8 cellular contexts compared by ENCODE assay signal in the genomic region with DNA sequence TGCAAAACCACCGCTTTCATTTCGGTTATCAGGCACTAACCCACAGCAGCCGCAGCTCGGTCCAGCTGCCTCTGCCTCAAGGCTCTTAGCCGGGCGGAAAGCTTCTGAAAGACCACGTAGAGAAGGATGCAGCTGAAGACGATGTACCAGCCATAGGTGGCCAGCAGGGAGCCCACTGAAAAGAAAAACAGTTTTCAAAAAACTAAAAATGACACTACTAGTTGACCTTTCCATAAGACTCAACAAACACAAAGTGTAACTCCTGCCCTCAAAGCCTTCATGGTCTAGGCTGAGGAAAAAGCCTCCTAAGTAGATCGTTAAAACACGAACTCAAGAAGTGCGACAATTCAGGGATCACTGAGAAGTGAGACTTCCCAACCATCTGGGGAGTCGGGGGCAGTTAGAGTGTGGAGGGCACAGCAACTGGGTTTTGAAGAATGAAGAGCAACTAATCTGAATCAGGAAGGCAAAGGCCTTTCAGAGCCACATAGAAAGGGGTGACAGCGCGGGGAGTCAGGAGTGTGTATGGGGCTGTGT. TPM values are rescaled to one million over a fixed set of nuclear protein-coding genes. Genes with fewer than 3 reads are reported as not detected.
A peak's percentile ranks its signal among the peaks of the same experiment; 100 is the strongest.
DNase-seq lines count a peak whose midpoint lies in the region; ATAC-seq and TF ChIP-seq lines count a peak whose summit lies in the region.

No MANE protein-coding gene starts in this region.

- H3K4me3 Mint-ChIP-seq in activated T-helper 1 cell treated with anti-CD3 and anti-CD28 coated beads, Interleukin-12 subunit alpha, Interleukin-12 subunit beta, Interleukin-2, Interleukin-4 antibody, amounts not matched to agents 30 ng/mL and 10 ng/mL and 1 ng/mL, durations not matched to agents 14 hours and 24 hours and 36 hours: peak overlapping the region; percentile 98

- peaks cover 38% of the 10 kb centered on the region for H3K4me1 Mint-ChIP-seq in activated T-helper 1 cell treated with anti-CD3 and anti-CD28 coated beads, Interleukin-12 subunit alpha, Interleukin-12 subunit beta, Interleukin-2, Interleukin-4 antibody, amounts not matched to agents 30 ng/mL and 10 ng/mL and 1 ng/mL, durations not matched to agents 14 hours and 24 hours and 36 hours (ENCODE audit: low read depth)

- peak overlapping the region; percentile 88 for H3K27ac Mint-ChIP-seq in activated T-helper 1 cell treated with anti-CD3 and anti-CD28 coated beads, Interleukin-12 subunit alpha, Interleukin-12 subunit beta, Interleukin-2, Interleukin-4 antibody, amounts not matched to agents 30 ng/mL and 10 ng/mL and 1 ng/mL, durations not matched to agents 14 hours and 24 hours and 36 hours

- intact Hi-C loops in activated T-helper 1 cell treated with anti-CD3 and anti-CD28 coated beads, Interleukin-12 subunit alpha, Interleukin-12 subunit beta, Interleukin-2, Interleukin-4 antibody, amounts not matched to agents 30 ng/mL and 10 ng/mL and 1 ng/mL, durations not matched to agents 14 hours and 24 hours and 36 hours (cut with micrococcal nuclease): loop anchor here (1.0 to 5.0 kb wide), 7 partner anchors 10 to 674 kb away; a partner anchor contains a TSS

- no peaks in the 10 kb centered on the region for H3K9me3 Mint-ChIP-seq in activated T-helper 1 cell treated with anti-CD3 and anti-CD28 coated beads, Interleukin-12 subunit alpha, Interleukin-12 subunit beta, Interleukin-2, Interleukin-4 antibody, amounts not matched to agents 30 ng/mL and 10 ng/mL and 1 ng/mL, durations not matched to agents 14 hours and 24 hours and 36 hours

- H3K27me3 ChIP-seq in iPS-15b (ENCODE audit: control insufficient read depth, insufficient read depth, low read length): no peaks in the 10 kb centered on the region

- DNase-seq in DMS114 treated with DMSO at 0.1 percent for 48 hours (lab: John Stamatoyannopoulos, UW; ENCODE audit: unreplicated experiment): peak; percentile 19
- peak; percentile 58 for DNase-seq in GM20000 (ENCODE audit: low spot score)
- DNase-seq in KG1 (lab: John Stamatoyannopoulos, UW): peak; percentile 47
- DNase-seq in activated T-helper 1 cell treated with anti-CD3 and anti-CD28 coated beads, Interleukin-12 subunit alpha, Interleukin-12 subunit beta, Interleukin-2, Interleukin-4 antibody, amounts not matched to agents 30 ng/mL and 10 ng/mL and 1 ng/mL, durations not matched to agents 14 hours and 24 hours and 36 hours (ENCODE audit: low spot score): no peak
- peak; percentile 30 for DNase-seq in stimulated activated naive CD8-positive, alpha-beta T cell treated with anti-CD3 and anti-CD28 coated beads, Interleukin-15, Interleukin-2, amounts not matched to agents 100 U/mL and 50 U/mL, for 24 hours
- DNase-seq in NCI-H2196 (lab: John Stamatoyannopoulos, UW; ENCODE audit: unreplicated experiment): no peak
- DNase-seq in inferior parietal cortex (ENCODE audit: extremely low spot score): no peak

- H3K4me1 ChIP-seq in iPS-15b (ENCODE audit: control insufficient read depth, insufficient read depth, low read length): peaks cover 4% of the 10 kb centered on the region

- H3K9me3 ChIP-seq in iPS-15b (ENCODE audit: control insufficient read depth, insufficient read depth, low read length): no peaks in the 10 kb centered on the region

- no peak for TF ChIP-seq CTCF in GM20000 (IDR thresholded peaks at IDR 0.05; ENCODE audit: extremely low read depth, missing control alignments)

- peak overlapping the region; percentile 83 for H3K9ac ChIP-seq in iPS-15b (ENCODE audit: low read depth, low read length)

- peaks cover 58% of the 10 kb centered on the region for H3K36me3 Mint-ChIP-seq in activated T-helper 1 cell treated with anti-CD3 and anti-CD28 coated beads, Interleukin-12 subunit alpha, Interleukin-12 subunit beta, Interleukin-2, Interleukin-4 antibody, amounts not matched to agents 30 ng/mL and 10 ng/mL and 1 ng/mL, durations not matched to agents 14 hours and 24 hours and 36 hours (ENCODE audit: low read depth)

- peak overlapping the region; percentile 95 for H3K4me3 ChIP-seq in iPS-15b (ENCODE audit: low read depth, low read length)

- H3K36me3 ChIP-seq in iPS-15b (ENCODE audit: control insufficient read depth, insufficient read depth, low read length): peaks cover 28% of the 10 kb centered on the region

- peak; percentile 42 for ATAC-seq in stimulated activated naive CD8-positive, alpha-beta T cell treated with anti-CD3 and anti-CD28 coated beads, Interleukin-15, Interleukin-2, amounts not matched to agents 100 U/mL and 50 U/mL, for 24 hours

- no peaks in the 10 kb centered on the region for H3K27me3 Mint-ChIP-seq in activated T-helper 1 cell treated with anti-CD3 and anti-CD28 coated beads, Interleukin-12 subunit alpha, Interleukin-12 subunit beta, Interleukin-2, Interleukin-4 antibody, amounts not matched to agents 30 ng/mL and 10 ng/mL and 1 ng/mL, durations not matched to agents 14 hours and 24 hours and 36 hours (ENCODE audit: insufficient read depth)

RNA-seq across cellular contexts. Expression of a gene that starts 0.7 kb away (rescaled TPM):
- 47.4 and 53.0 TPM in 2 replicates for total RNA-seq in activated T-helper 1 cell treated with anti-CD3 and anti-CD28 coated beads, Interleukin-12 subunit alpha, Interleukin-12 subunit beta, Interleukin-2, Interleukin-4 antibody, amounts not matched to agents 30 ng/mL and 10 ng/mL and 1 ng/mL, durations not matched to agents 14 hours and 24 hours and 36 hours

RNA-seq across cellular contexts. Expression of a gene that starts 18.5 kb away (rescaled TPM):
- total RNA-seq in activated T-helper 1 cell treated with anti-CD3 and anti-CD28 coated beads, Interleukin-12 subunit alpha, Interleukin-12 subunit beta, Interleukin-2, Interleukin-4 antibody, amounts not matched to agents 30 ng/mL and 10 ng/mL and 1 ng/mL, durations not matched to agents 14 hours and 24 hours and 36 hours: 176 and 184 TPM in 2 replicates

RNA-seq across cellular contexts. Expression of a gene that starts 24.7 kb away (rescaled TPM):
- 76.3 and 78.0 TPM in 2 replicates for total RNA-seq in activated T-helper 1 cell treated with anti-CD3 and anti-CD28 coated beads, Interleukin-12 subunit alpha, Interleukin-12 subunit beta, Interleukin-2, Interleukin-4 antibody, amounts not matched to agents 30 ng/mL and 10 ng/mL and 1 ng/mL, durations not matched to agents 14 hours and 24 hours and 36 hours

Comparison
In these comparisons a context has a peak if more than half of its experiments do, and no peak if none do; other contexts are left out.
1. DNase-seq: peak in DMS114 treated with DMSO at 0.1 percent for 48 hours (single experiment), GM20000 (single experiment), KG1 (single experiment) and stimulated activated naive CD8-positive, alpha-beta T cell treated with anti-CD3 and anti-CD28 coated beads, Interleukin-15, Interleukin-2, amounts not matched to agents 100 U/mL and 50 U/mL, for 24 hours (single experiment); none in activated T-helper 1 cell treated with anti-CD3 and anti-CD28 coated beads, Interleukin-12 subunit alpha, Interleukin-12 subunit beta, Interleukin-2, Interleukin-4 antibody, amounts not matched to agents 30 ng/mL and 10 ng/mL and 1 ng/mL, durations not matched to agents 14 hours and 24 hours and 36 hours (single experiment), NCI-H2196 (single experiment) and inferior parietal cortex (single experiment).